In genomic region chr2:46903000-46903399, GRCh38 we compare ENCODE assay signal across 1 cellular context.
TF ChIP-seq lines count a peak whose summit lies in the region.

No MANE protein-coding gene starts in this region.

TF ChIP-seq in HepG2, 621 proteins besides CTCF, POLR2A, EP300 and RAD21:
- TF ChIP-seq PRDM15 (CRISPR knock-in tag; IDR thresholded peaks at IDR 0.05) = 0 out of 2 replicates have a peak, but pooled peaks have one; percentile 66
- TF ChIP-seq SSRP1 (CRISPR knock-in tag; IDR thresholded peaks at IDR 0.05) = 0 out of 2 replicates have a peak, but pooled peaks have one; percentile 18
